In the genomic region with DNA sequence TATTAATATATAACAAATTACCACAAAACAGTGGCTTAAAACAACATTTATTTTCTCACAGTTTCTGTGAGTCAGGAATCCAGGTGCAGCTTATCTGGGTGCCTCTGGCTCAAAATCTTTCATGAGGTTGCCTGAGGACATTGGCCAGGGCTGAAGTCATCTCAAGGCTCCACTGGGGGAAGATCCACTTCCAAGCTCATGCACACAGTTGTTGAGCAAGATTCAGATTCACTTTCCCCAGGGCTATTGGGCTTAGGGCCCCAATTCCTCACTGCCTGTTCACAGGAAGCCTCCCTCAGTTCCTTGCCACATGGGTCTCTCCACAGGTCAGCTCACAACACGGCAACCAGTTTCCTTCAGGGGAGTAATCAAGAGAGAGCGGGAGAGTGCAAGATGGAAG, we compare ENCODE assay signal across 13 cellular contexts. TPM values are rescaled to one million over a fixed set of nuclear protein-coding genes. Genes with fewer than 3 reads are reported as not detected.
DNase-seq lines count a peak whose midpoint lies in the region; ATAC-seq and TF ChIP-seq lines count a peak whose summit lies in the region.
"Had no signal": no experiment of that assay in that cellular context is flagged by ENCODE, and none has a peak within 500 bp of the region (broad histone marks: within the 10 kb centered on the region; RNA-seq: fewer than 3 reads in every experiment).

No MANE protein-coding gene starts in this region.

- H3K9me3 Mint-ChIP-seq in activated CD4-positive, alpha-beta T cell treated with anti-CD3 and anti-CD28 coated beads for 36 hours (ENCODE audit: low read depth) = no peaks in the 10 kb centered on the region
- H3K9me3 Mint-ChIP-seq in activated CD4-positive, alpha-beta T cell treated with anti-CD3 and anti-CD28 coated beads, Interleukin-2, amount 10 ng/mL, durations not matched to agents 24 days and 14 days = peaks cover 3% of the 10 kb centered on the region
- H3K9me3 Mint-ChIP-seq in CD14-positive monocyte = peaks cover 0 to 6% (median 2%) of the 10 kb centered on the region in 7 donors

- no peaks in the 10 kb centered on the region for H3K27me3 ChIP-seq in RWPE2 (ENCODE audit: insufficient read depth, poor library complexity, severe bottlenecking)
- H3K27me3 ChIP-seq: tibial artery had no signal

- no peak overlapping the region for H3K4me3 ChIP-seq in RWPE2 (ENCODE audit: severe bottlenecking)
- H3K4me3 ChIP-seq in fibroblast of pulmonary artery (replicated peaks; ENCODE audit: low read depth, low read length) = no peak overlapping the region
- H3K4me3 ChIP-seq: tibial artery had no signal

- TF ChIP-seq CTCF in RWPE2 (IDR thresholded peaks at IDR 0.05; ENCODE audit: poor library complexity, severe bottlenecking) (no peak), fibroblast of pulmonary artery (IDR thresholded peaks at IDR 0.05; ENCODE audit: low read length, missing control alignments) (no peak), CD14-positive monocyte (IDR thresholded peaks at IDR 0.05) (no peak)

- no peak overlapping the region for H3K4me3 Mint-ChIP-seq in activated CD4-positive, alpha-beta T cell treated with anti-CD3 and anti-CD28 coated beads for 36 hours
- no peak overlapping the region for H3K4me3 Mint-ChIP-seq in activated CD4-positive, alpha-beta T cell treated with anti-CD3 and anti-CD28 coated beads, Interleukin-2, amount 10 ng/mL, durations not matched to agents 24 days and 14 days
- H3K4me3 Mint-ChIP-seq in CD14-positive monocyte = no peak overlapping the region

- peaks cover 3% of the 10 kb centered on the region for H3K4me1 ChIP-seq in RWPE2 (ENCODE audit: insufficient read depth, poor library complexity, severe bottlenecking)

- peaks cover 65% of the 10 kb centered on the region for H3K36me3 Mint-ChIP-seq in activated CD4-positive, alpha-beta T cell treated with anti-CD3 and anti-CD28 coated beads for 36 hours (ENCODE audit: low read depth)
- H3K36me3 Mint-ChIP-seq in activated CD4-positive, alpha-beta T cell treated with anti-CD3 and anti-CD28 coated beads, Interleukin-2, amount 10 ng/mL, durations not matched to agents 24 days and 14 days (ENCODE audit: low read depth) = peaks cover 75% of the 10 kb centered on the region
- H3K36me3 Mint-ChIP-seq in CD14-positive monocyte = peaks cover 27 to 42% of the 10 kb centered on the region in 2 donors

- H3K4me1 Mint-ChIP-seq in activated CD4-positive, alpha-beta T cell treated with anti-CD3 and anti-CD28 coated beads for 36 hours = peaks cover 72% of the 10 kb centered on the region
- peaks cover 67% of the 10 kb centered on the region for H3K4me1 Mint-ChIP-seq in activated CD4-positive, alpha-beta T cell treated with anti-CD3 and anti-CD28 coated beads, Interleukin-2, amount 10 ng/mL, durations not matched to agents 24 days and 14 days
- H3K4me1 Mint-ChIP-seq in CD14-positive monocyte = peaks cover 44% of the 10 kb centered on the region

- no peaks in the 10 kb centered on the region for H3K36me3 ChIP-seq in RWPE2 (ENCODE audit: low read depth)
- H3K36me3 ChIP-seq: tibial artery had no signal

- H3K27ac ChIP-seq in RWPE2 (ENCODE audit: poor library complexity, severe bottlenecking) = no peak overlapping the region
- H3K27ac ChIP-seq: 22Rv1, tibial artery had no signal

- no peaks in the 10 kb centered on the region for H3K27me3 Mint-ChIP-seq in activated CD4-positive, alpha-beta T cell treated with anti-CD3 and anti-CD28 coated beads for 36 hours
- H3K27me3 Mint-ChIP-seq in activated CD4-positive, alpha-beta T cell treated with anti-CD3 and anti-CD28 coated beads, Interleukin-2, amount 10 ng/mL, durations not matched to agents 24 days and 14 days = no peaks in the 10 kb centered on the region
- peaks cover 0 to 3% (median 0%) of the 10 kb centered on the region in 3 donors for H3K27me3 Mint-ChIP-seq in CD14-positive monocyte (ENCODE audit: low read depth in 3 of 3)

- intact Hi-C loops in activated CD4-positive, alpha-beta T cell treated with anti-CD3 and anti-CD28 coated beads for 36 hours (cut with DNase I, micrococcal nuclease) = no loop called here
- intact Hi-C loops in activated CD4-positive, alpha-beta T cell treated with anti-CD3 and anti-CD28 coated beads, Interleukin-2, amount 10 ng/mL, durations not matched to agents 24 days and 14 days (cut with micrococcal nuclease) = no loop called here
- intact Hi-C loops in sciatic nerve (cut with DNase I) = no loop called here
- intact Hi-C loops in CD14-positive monocyte (cut with micrococcal nuclease) = no loop called here

- no peak for DNase-seq in activated CD4-positive, alpha-beta T cell treated with anti-CD3 and anti-CD28 coated beads for 36 hours
- no peak for DNase-seq in activated CD4-positive, alpha-beta T cell treated with anti-CD3 and anti-CD28 coated beads, Interleukin-2, amount 10 ng/mL, durations not matched to agents 24 days and 14 days
- DNase-seq in RWPE2 (ENCODE audit: low spot score) (no peak), fibroblast of pulmonary artery (ENCODE audit: low read depth) (peak; percentile 96), sciatic nerve (ENCODE audit: low spot score) (no peak), anterior cingulate cortex (lab: John Stamatoyannopoulos, UW) (no peak), CD14-positive monocyte (ENCODE audit: low spot score) (no peak)
- no peak for DNase-seq in activated CD4-positive, CD25-positive, alpha-beta regulatory T cell treated with anti-CD3 and anti-CD28 coated beads, Interleukin-2, amount 50 U/mL, for 72 hours
- DNase-seq: activated CD4-positive, alpha-beta T cell treated with anti-CD3 and anti-CD28 coated beads for 4 hours; activated effector memory CD4-positive, alpha-beta T cell treated with Interleukin-2 at 50 U/mL for 16 hours; NCI-H2081 treated with DMSO at 0.1 percent for 48 hours; tibial artery had no signal

- no peaks in the 10 kb centered on the region for H3K9me3 ChIP-seq in RWPE2 (ENCODE audit: severe bottlenecking)
- H3K9me3 ChIP-seq: tibial artery had no signal

- H3K27ac Mint-ChIP-seq in activated CD4-positive, alpha-beta T cell treated with anti-CD3 and anti-CD28 coated beads for 36 hours = peak overlapping the region; percentile 63
- H3K27ac Mint-ChIP-seq in activated CD4-positive, alpha-beta T cell treated with anti-CD3 and anti-CD28 coated beads, Interleukin-2, amount 10 ng/mL, durations not matched to agents 24 days and 14 days = no peak overlapping the region
- H3K27ac Mint-ChIP-seq in CD14-positive monocyte = peak overlapping the region in 2 of 7 donors; percentile 31 to 62

- CTCF ChIA-PET in activated CD4-positive, alpha-beta T cell treated with anti-CD3 and anti-CD28 coated beads for 36 hours (lab: Charles Lee) = no interaction called here

- ATAC-seq in activated CD4-positive, alpha-beta T cell treated with anti-CD3 and anti-CD28 coated beads for 36 hours = no peak
- peak; percentile 50; the same call in 2 of the 3 replicates for ATAC-seq in RWPE2 (ENCODE audit: low read depth)
- peak; percentile 27 for ATAC-seq in sciatic nerve

- POLR2A ChIA-PET in activated CD4-positive, alpha-beta T cell treated with anti-CD3 and anti-CD28 coated beads for 36 hours (lab: Charles Lee) = interaction anchor here (0.6 kb wide), 1 partner anchor 13 kb away, joined by 3 read pairs; no protein-coding TSS in a partner anchor

RNA-seq across cellular contexts. Expression of a gene that starts 35.0 kb away (rescaled TPM):
- total RNA-seq in activated CD4-positive, alpha-beta T cell treated with anti-CD3 and anti-CD28 coated beads for 36 hours = 100 to 1,000 TPM; 101 to 113 TPM
- total RNA-seq in activated CD4-positive, alpha-beta T cell treated with anti-CD3 and anti-CD28 coated beads, Interleukin-2, amount 10 ng/mL, durations not matched to agents 24 days and 14 days = 90.6 and 92.4 TPM in 2 replicates
- 119 TPM for total RNA-seq in sciatic nerve
- polyA plus RNA-seq in CD14-positive monocyte = 10 to 100 TPM; 27.2 to 28.0 TPM
